In genomic region chr1:194289569-194290266, GRCh38 we compare ENCODE assay signal across 9 cellular contexts.
DNase-seq lines count a peak whose midpoint lies in the region; ATAC-seq and TF ChIP-seq lines count a peak whose summit lies in the region.
"Had no signal": no experiment of that assay in that cellular context is flagged by ENCODE, and none has a peak within 500 bp of the region (broad histone marks: within the 10 kb centered on the region; RNA-seq: fewer than 3 reads in every experiment).

No MANE protein-coding gene starts in this region.

- WGBS in gastroesophageal sphincter (ENCODE audit: low coverage in 1 of 2), 2 donors: 89 to 100% methylated on average over 3 to 6 of the region's 6 CpGs

- H3K36me3 ChIP-seq in CD4-positive, alpha-beta memory T cell (ENCODE audit: insufficient read depth, low read length): no peaks in the 10 kb centered on the region
- H3K36me3 ChIP-seq in gastroesophageal sphincter: no peaks in the 10 kb centered on the region

- H3K27ac ChIP-seq in CD4-positive, alpha-beta memory T cell (ENCODE audit: low read depth, low read length): peak overlapping the region; percentile 50
- H3K27ac ChIP-seq in gastroesophageal sphincter: no peak overlapping the region
- H3K27ac ChIP-seq: VCaP had no signal

- H3K27me3 ChIP-seq in CD4-positive, alpha-beta memory T cell (ENCODE audit: insufficient read depth, low read length): no peaks in the 10 kb centered on the region
- H3K27me3 ChIP-seq in gastroesophageal sphincter: no peaks in the 10 kb centered on the region

- ATAC-seq in GM21381 (IDR thresholded peaks at IDR 0.05; ENCODE audit: unreplicated experiment) (peak; percentile 92), HG03571 (IDR thresholded peaks at IDR 0.05; ENCODE audit: unreplicated experiment) (peak; percentile 88), gastroesophageal sphincter (no peak), left ventricle myocardium superior (no peak)

- H3K4me3 Mint-ChIP-seq in CD4-positive, alpha-beta memory T cell: peak overlapping the region; percentile 60 to 84 (median 75)
- H3K4me3 Mint-ChIP-seq in activated T-helper 1 cell treated with anti-CD3 and anti-CD28 coated beads, Interleukin-12 subunit alpha, Interleukin-12 subunit beta, Interleukin-2, Interleukin-4 antibody, amounts not matched to agents 30 ng/mL and 10 ng/mL and 1 ng/mL, durations not matched to agents 14 hours and 24 hours and 36 hours: no peak overlapping the region

- H3K36me3 Mint-ChIP-seq in CD4-positive, alpha-beta memory T cell: peaks cover 0 to 6% of the 10 kb centered on the region in 2 donors
- no peaks in the 10 kb centered on the region for H3K36me3 Mint-ChIP-seq in activated T-helper 1 cell treated with anti-CD3 and anti-CD28 coated beads, Interleukin-12 subunit alpha, Interleukin-12 subunit beta, Interleukin-2, Interleukin-4 antibody, amounts not matched to agents 30 ng/mL and 10 ng/mL and 1 ng/mL, durations not matched to agents 14 hours and 24 hours and 36 hours (ENCODE audit: low read depth)

- TF ChIP-seq POLR2A in gastroesophageal sphincter (IDR thresholded peaks at IDR 0.05): no peak

- peak overlapping the region; percentile 2 to 42 for H3K4me3 ChIP-seq in CD4-positive, alpha-beta memory T cell (ENCODE audit: low read length in 2 of 2)
- no peak overlapping the region for H3K4me3 ChIP-seq in gastroesophageal sphincter

- intact Hi-C loops in CD4-positive, alpha-beta memory T cell (cut with micrococcal nuclease): loop anchor here (2.0 to 10.0 kb wide), 6 partner anchors 125 to 1815 kb away; partner anchors contain the start of genes RO60 and UCHL5
- intact Hi-C loops in activated T-helper 1 cell treated with anti-CD3 and anti-CD28 coated beads, Interleukin-12 subunit alpha, Interleukin-12 subunit beta, Interleukin-2, Interleukin-4 antibody, amounts not matched to agents 30 ng/mL and 10 ng/mL and 1 ng/mL, durations not matched to agents 14 hours and 24 hours and 36 hours (cut with micrococcal nuclease): loop anchor here (2.0 to 10.0 kb wide), 5 partner anchors 187 to 1815 kb away; no protein-coding TSS in a partner anchor
- intact Hi-C loops in cardiac septum (cut with DNase I): loop anchor here (10.0 kb wide), 2 partner anchors 875 to 1105 kb away; partner anchors contain the start of gene B3GALT2
- intact Hi-C loops in left ventricle myocardium superior (cut with micrococcal nuclease): no loop called here

- TF ChIP-seq EP300 in gastroesophageal sphincter (IDR thresholded peaks at IDR 0.05): no peak

- H3K27ac Mint-ChIP-seq in CD4-positive, alpha-beta memory T cell: peak overlapping the region; percentile 12 to 86 (median 75)
- no peak overlapping the region for H3K27ac Mint-ChIP-seq in activated T-helper 1 cell treated with anti-CD3 and anti-CD28 coated beads, Interleukin-12 subunit alpha, Interleukin-12 subunit beta, Interleukin-2, Interleukin-4 antibody, amounts not matched to agents 30 ng/mL and 10 ng/mL and 1 ng/mL, durations not matched to agents 14 hours and 24 hours and 36 hours

- H3K4me1 Mint-ChIP-seq in CD4-positive, alpha-beta memory T cell: peaks cover 22 to 31% (median 24%) of the 10 kb centered on the region in 4 donors
- H3K4me1 Mint-ChIP-seq in activated T-helper 1 cell treated with anti-CD3 and anti-CD28 coated beads, Interleukin-12 subunit alpha, Interleukin-12 subunit beta, Interleukin-2, Interleukin-4 antibody, amounts not matched to agents 30 ng/mL and 10 ng/mL and 1 ng/mL, durations not matched to agents 14 hours and 24 hours and 36 hours (ENCODE audit: low read depth): peaks cover 18% of the 10 kb centered on the region

- no peaks in the 10 kb centered on the region for H3K9me3 ChIP-seq in CD4-positive, alpha-beta memory T cell (ENCODE audit: control insufficient read depth in 1 of 2, low read length in 2 of 2)
- H3K9me3 ChIP-seq in gastroesophageal sphincter: no peaks in the 10 kb centered on the region

- no peaks in the 10 kb centered on the region for H3K27me3 Mint-ChIP-seq in CD4-positive, alpha-beta memory T cell
- H3K27me3 Mint-ChIP-seq in activated T-helper 1 cell treated with anti-CD3 and anti-CD28 coated beads, Interleukin-12 subunit alpha, Interleukin-12 subunit beta, Interleukin-2, Interleukin-4 antibody, amounts not matched to agents 30 ng/mL and 10 ng/mL and 1 ng/mL, durations not matched to agents 14 hours and 24 hours and 36 hours (ENCODE audit: insufficient read depth): no peaks in the 10 kb centered on the region

- H3K4me1 ChIP-seq in CD4-positive, alpha-beta memory T cell (ENCODE audit: insufficient read depth, low read length): peaks cover 22% of the 10 kb centered on the region
- H3K4me1 ChIP-seq in gastroesophageal sphincter: no peaks in the 10 kb centered on the region

- DNase-seq in CD4-positive, alpha-beta memory T cell: peak; percentile 72 to 89 (median 81)
- peak; percentile 20 for DNase-seq in activated T-helper 1 cell treated with anti-CD3 and anti-CD28 coated beads, Interleukin-12 subunit alpha, Interleukin-12 subunit beta, Interleukin-2, Interleukin-4 antibody, amounts not matched to agents 30 ng/mL and 10 ng/mL and 1 ng/mL, durations not matched to agents 14 hours and 24 hours and 36 hours (ENCODE audit: low spot score)
- DNase-seq in cardiac septum (ENCODE audit: low spot score) (no peak), AG20443 (ENCODE audit: low spot score) (no peak), left ventricle myocardium superior (no peak)

- CTCF ChIA-PET in CD4-positive, alpha-beta memory T cell (lab: Charles Lee; ENCODE audit: partially characterized antibody): interaction anchor here (0.8 to 1.4 kb wide), 4 partner anchors 11 to 1104 kb away, joined by 3 to 5 read pairs (median 3); no protein-coding TSS in a partner anchor

- POLR2A ChIA-PET in CD4-positive, alpha-beta memory T cell (lab: Charles Lee; ENCODE audit: partially characterized antibody): interaction anchor here (0.8 to 2.5 kb wide), 13 partner anchors 64 to 1482 kb away, joined by 3 to 15 read pairs (median 3); partner anchors contain the start of gene B3GALT2

- no peak for TF ChIP-seq CTCF in gastroesophageal sphincter (IDR thresholded peaks at IDR 0.05)

- no peaks in the 10 kb centered on the region for H3K9me3 Mint-ChIP-seq in CD4-positive, alpha-beta memory T cell
- H3K9me3 Mint-ChIP-seq in activated T-helper 1 cell treated with anti-CD3 and anti-CD28 coated beads, Interleukin-12 subunit alpha, Interleukin-12 subunit beta, Interleukin-2, Interleukin-4 antibody, amounts not matched to agents 30 ng/mL and 10 ng/mL and 1 ng/mL, durations not matched to agents 14 hours and 24 hours and 36 hours: no peaks in the 10 kb centered on the region

Comparison
In these comparisons a context has a peak if more than half of its experiments do, and no peak if none do; other contexts are left out.
1. DNase-seq: peak in CD4-positive, alpha-beta memory T cell (5 of 5) and activated T-helper 1 cell treated with anti-CD3 and anti-CD28 coated beads, Interleukin-12 subunit alpha, Interleukin-12 subunit beta, Interleukin-2, Interleukin-4 antibody, amounts not matched to agents 30 ng/mL and 10 ng/mL and 1 ng/mL, durations not matched to agents 14 hours and 24 hours and 36 hours (single experiment); none in cardiac septum (single experiment), AG20443 (single experiment) and left ventricle myocardium superior (single experiment).
2. H3K4me3 ChIP-seq: peak in CD4-positive, alpha-beta memory T cell (2 of 2); none in gastroesophageal sphincter (0 of 2).
3. ATAC-seq: peak in GM21381 (single experiment) and HG03571 (single experiment); none in gastroesophageal sphincter (single experiment) and left ventricle myocardium superior (single experiment).